ENCODE assay signal across 10 cellular contexts in genomic region chr6:34982424-34982852, GRCh38.
DNase-seq lines count a peak whose midpoint lies in the region; ATAC-seq and TF ChIP-seq lines count a peak whose summit lies in the region.
"Had no signal": no experiment of that assay in that cellular context is flagged by ENCODE, and none has a peak within 500 bp of the region (broad histone marks: within the 10 kb centered on the region; RNA-seq: fewer than 3 reads in every experiment).

No MANE protein-coding gene starts in this region.

- H3K4me3 ChIP-seq in PC-9 (no peak overlapping the region), foreskin fibroblast (ENCODE audit: low read depth in 1 of 2, low read length in 2 of 2) (no peak overlapping the region)
- no peak overlapping the region for H3K4me3 ChIP-seq in CD8-positive, alpha-beta T cell (ENCODE audit: low read depth, low read length)
- H3K4me3 ChIP-seq in CD8-positive, alpha-beta memory T cell (ENCODE audit: low read length) = no peak overlapping the region
- H3K4me3 ChIP-seq: lower lobe of right lung had no signal

- no peak overlapping the region for H3K4me2 ChIP-seq in PC-9

- no peak overlapping the region for H3K27ac Mint-ChIP-seq in CD8-positive, alpha-beta T cell
- no peak overlapping the region for H3K27ac Mint-ChIP-seq in CD8-positive, alpha-beta memory T cell
- H3K27ac Mint-ChIP-seq: stimulated activated naive CD8-positive, alpha-beta T cell treated with anti-CD3 and anti-CD28 coated beads, Interleukin-15, Interleukin-2, amounts not matched to agents 100 ng/mL and 50 ng/mL, for 24 hours had no signal

- peak; percentile 25 for DNase-seq in NCI-H82 (lab: John Stamatoyannopoulos, UW)
- DNase-seq in NCI-H82 treated with DMSO at 0.1 percent for 48 hours (lab: John Stamatoyannopoulos, UW; ENCODE audit: unreplicated experiment) = no peak
- DNase-seq in PC-9 = no peak
- peak in 1 of 2 donors; percentile 34 for DNase-seq in foreskin fibroblast
- DNase-seq in CD8-positive, alpha-beta T cell = no peak
- no peak for DNase-seq in CD8-positive, alpha-beta memory T cell
- DNase-seq: lower lobe of right lung had no signal

- no peak overlapping the region for H3K4me3 Mint-ChIP-seq in CD8-positive, alpha-beta T cell
- H3K4me3 Mint-ChIP-seq in CD8-positive, alpha-beta memory T cell = no peak overlapping the region
- H3K4me3 Mint-ChIP-seq: stimulated activated naive CD8-positive, alpha-beta T cell treated with anti-CD3 and anti-CD28 coated beads, Interleukin-15, Interleukin-2, amounts not matched to agents 100 ng/mL and 50 ng/mL, for 24 hours had no signal

- H3K27me3 ChIP-seq in PC-9 (ENCODE audit: insufficient read depth, low read depth) = no peaks in the 10 kb centered on the region
- H3K27me3 ChIP-seq in CD8-positive, alpha-beta T cell (ENCODE audit: insufficient read depth, low read length) = no peaks in the 10 kb centered on the region
- no peaks in the 10 kb centered on the region for H3K27me3 ChIP-seq in CD8-positive, alpha-beta memory T cell (ENCODE audit: insufficient read depth, low read length, poor library complexity, severe bottlenecking)

- H3K4me1 ChIP-seq in PC-9 (replicated peaks; ENCODE audit: insufficient read depth) = no peaks in the 10 kb centered on the region
- no peaks in the 10 kb centered on the region for H3K4me1 ChIP-seq in CD8-positive, alpha-beta T cell (ENCODE audit: insufficient read depth, low read length)
- H3K4me1 ChIP-seq in CD8-positive, alpha-beta memory T cell (ENCODE audit: insufficient read depth, low read length) = no peaks in the 10 kb centered on the region

- no peaks in the 10 kb centered on the region for H3K79me2 ChIP-seq in PC-9 (ENCODE audit: low read depth)

- intact Hi-C loops in PC-9 (cut with micrococcal nuclease; ENCODE audit: unreplicated experiment) = no loop called here
- intact Hi-C loops in CD8-positive, alpha-beta T cell (cut with DNase I, micrococcal nuclease) = no loop called here

- H3K9me2 ChIP-seq in PC-9 (ENCODE audit: insufficient read depth) = no peaks in the 10 kb centered on the region

- 0 out of 2 replicates have a peak, but pooled peaks have one; percentile 19 for TF ChIP-seq CTCF in PC-9 (conservative IDR thresholded peaks at IDR 0.05)
- TF ChIP-seq CTCF in foreskin fibroblast (IDR thresholded peaks at IDR 0.05; ENCODE audit: low read depth, low read length) = peak; percentile 36
- no peak for TF ChIP-seq CTCF in CD8-positive, alpha-beta T cell (IDR thresholded peaks at IDR 0.05)

- H3F3A ChIP-seq in PC-9 (ENCODE audit: insufficient read depth, low read depth) = no peaks in the 10 kb centered on the region

- CTCF ChIA-PET in PC-9 (lab: Charles Lee) = no interaction called here
- CTCF ChIA-PET in CD8-positive, alpha-beta T cell (lab: Charles Lee) = no interaction called here
- CTCF ChIA-PET in CD8-positive, alpha-beta memory T cell (lab: Charles Lee) = no interaction called here

- H3K9me3 ChIP-seq in PC-9 (ENCODE audit: insufficient read depth, low read depth) = no peaks in the 10 kb centered on the region
- H3K9me3 ChIP-seq in CD8-positive, alpha-beta T cell (ENCODE audit: low read length) = no peaks in the 10 kb centered on the region
- H3K9me3 ChIP-seq in CD8-positive, alpha-beta memory T cell (ENCODE audit: low read length) = no peaks in the 10 kb centered on the region
- H3K9me3 ChIP-seq: lower lobe of right lung had no signal

- peaks cover 12% of the 10 kb centered on the region for H4K20me1 ChIP-seq in PC-9 (ENCODE audit: insufficient read depth)

- no peak for ATAC-seq in CD8-positive, alpha-beta T cell
- ATAC-seq in GM19455 (IDR thresholded peaks at IDR 0.05; ENCODE audit: unreplicated experiment) = no peak

- H3K4me1 Mint-ChIP-seq in CD8-positive, alpha-beta T cell (ENCODE audit: low read depth) = no peaks in the 10 kb centered on the region
- H3K4me1 Mint-ChIP-seq in CD8-positive, alpha-beta memory T cell = no peaks in the 10 kb centered on the region

- H3K36me3 ChIP-seq in PC-9 (ENCODE audit: low read depth) = peaks cover 3% of the 10 kb centered on the region; the same call in 1 of the 2 replicates
- peaks cover 10% of the 10 kb centered on the region for H3K36me3 ChIP-seq in CD8-positive, alpha-beta T cell (ENCODE audit: insufficient read depth, low read length)
- peaks cover 9% of the 10 kb centered on the region for H3K36me3 ChIP-seq in CD8-positive, alpha-beta memory T cell (ENCODE audit: insufficient read depth, low read length)

- H3K9me3 Mint-ChIP-seq in CD8-positive, alpha-beta T cell = no peaks in the 10 kb centered on the region
- no peaks in the 10 kb centered on the region for H3K9me3 Mint-ChIP-seq in CD8-positive, alpha-beta memory T cell
- H3K9me3 Mint-ChIP-seq: stimulated activated naive CD8-positive, alpha-beta T cell treated with anti-CD3 and anti-CD28 coated beads, Interleukin-15, Interleukin-2, amounts not matched to agents 100 ng/mL and 50 ng/mL, for 24 hours had no signal

- H3K27me3 Mint-ChIP-seq in CD8-positive, alpha-beta T cell (ENCODE audit: low read depth) = no peaks in the 10 kb centered on the region
- H3K27me3 Mint-ChIP-seq in CD8-positive, alpha-beta memory T cell = no peaks in the 10 kb centered on the region
- H3K27me3 Mint-ChIP-seq: stimulated activated naive CD8-positive, alpha-beta T cell treated with anti-CD3 and anti-CD28 coated beads, Interleukin-15, Interleukin-2, amounts not matched to agents 100 ng/mL and 50 ng/mL, for 24 hours had no signal

- no peak overlapping the region for H2AFZ ChIP-seq in PC-9

- POLR2A ChIA-PET in PC-9 (lab: Charles Lee; ENCODE audit: unreplicated experiment) = no interaction called here
- POLR2A ChIA-PET in CD8-positive, alpha-beta T cell (lab: Charles Lee) = no interaction called here
- POLR2A ChIA-PET in CD8-positive, alpha-beta memory T cell (lab: Charles Lee) = no interaction called here

- BruUV-seq in PC-9 (replicated peaks; lab: Mats Ljungman, UMichigan) = no TSS peak

- H3K27ac ChIP-seq in PC-9 (no peak overlapping the region), temporal lobe (ENCODE audit: low read depth, low read length) (peak overlapping the region; percentile 80)
- no peak overlapping the region for H3K27ac ChIP-seq in CD8-positive, alpha-beta T cell (ENCODE audit: low read depth, low read length)
- H3K27ac ChIP-seq in CD8-positive, alpha-beta memory T cell (ENCODE audit: low read depth, low read length) = no peak overlapping the region
- H3K27ac ChIP-seq: lower lobe of right lung had no signal

- H3K36me3 Mint-ChIP-seq in CD8-positive, alpha-beta T cell = peaks cover 68% of the 10 kb centered on the region
- H3K36me3 Mint-ChIP-seq in CD8-positive, alpha-beta memory T cell = peaks cover 5 to 64% (median 15%) of the 10 kb centered on the region in 3 donors
